17 cellular contexts compared by ENCODE assay signal in genomic region chr3:139559541-139559940, GRCh38.
DNase-seq lines count a peak whose midpoint lies in the region; ATAC-seq and TF ChIP-seq lines count a peak whose summit lies in the region.
"Had no signal": no experiment of that assay in that cellular context is flagged by ENCODE, and none has a peak within 500 bp of the region (broad histone marks: within the 10 kb centered on the region; RNA-seq: fewer than 3 reads in every experiment).

No MANE protein-coding gene starts in this region.

- DNase-seq in DMS79 (lab: John Stamatoyannopoulos, UW) (peak; percentile 18), glomerular visceral epithelial cell (ENCODE audit: extremely low spot score) (peak; percentile 48), HuH-7 (ENCODE audit: low spot score) (no peak), NCI-H187 treated with DMSO at 0.1 percent for 48 hours (lab: John Stamatoyannopoulos, UW) (no peak), HUDEP-2 (lab: John Stamatoyannopoulos, UW; ENCODE audit: unreplicated experiment in 76 of 76) (no peak)
- DNase-seq: activated CD8-positive, alpha-beta memory T cell treated with anti-CD3 and anti-CD28 coated beads, Interleukin-2, amount 10 ng/mL, durations not matched to agents 7 days and 5 days; activated naive CD4-positive, alpha-beta T cell treated with anti-CD3 and anti-CD28 coated beads, Interleukin-2, amount 10 ng/mL, durations not matched to agents 7 days and 5 days; right lobe of liver; stimulated activated CD4-positive, alpha-beta T cell treated with anti-CD3 and anti-CD28 coated beads, Interleukin-4, amount 100 ng/mL, for 24 hours; T-cell; uterus had no signal

- no peak for TF ChIP-seq RAD21 in Ishikawa (IDR thresholded peaks at IDR 0.05; ENCODE audit: low read depth)

- peak; percentile 52; the same call in 1 of the 2 replicates for TF ChIP-seq EP300 in Ishikawa (IDR thresholded peaks at IDR 0.05; ENCODE audit: borderline replicate concordance)

- no peak for TF ChIP-seq CTCF in VCaP (conservative IDR thresholded peaks at IDR 0.05)

- H3K27ac ChIP-seq in VCaP, result peak overlapping the region; percentile 63
- H3K27ac ChIP-seq: hepatocyte, right lobe of liver, uterus had no signal

- no peak for ATAC-seq in HG02588 (IDR thresholded peaks at IDR 0.05; ENCODE audit: unreplicated experiment)
- ATAC-seq: activated CD8-positive, alpha-beta memory T cell treated with anti-CD3 and anti-CD28 coated beads, Interleukin-2, amount 10 ng/mL, durations not matched to agents 7 days and 5 days; natural killer cell treated with Interleukin-12 subunit alpha and Interleukin-12 subunit beta and Interleukin-15 and Interleukin-18, amount 100 ng/mL, for 72 hours; right lobe of liver; stimulated activated memory B cell treated with anti-CD40 and anti-IgM and Interleukin-4, amounts not matched to agents 10 μg/mL and 1 μg/mL and 100 μg/mL, for 72 hours; T-cell had no signal

TF ChIP-seq in Ishikawa, 13 proteins besides CTCF, POLR2A, EP300 and RAD21:
- TF ChIP-seq TEAD4 (IDR thresholded peaks at IDR 0.05) (no peak), NFIC (IDR thresholded peaks at IDR 0.05) (0 out of 2 replicates have a peak, but pooled peaks have one; percentile 12)

Comparison
In these comparisons a context has a peak if more than half of its experiments do, and no peak if none do; other contexts are left out.
1. DNase-seq: peak in DMS79 (single experiment) and glomerular visceral epithelial cell (single experiment); none in HuH-7 (single experiment), NCI-H187 treated with DMSO at 0.1 percent for 48 hours (single experiment) and HUDEP-2 (0 of 76).